In the genomic region with DNA sequence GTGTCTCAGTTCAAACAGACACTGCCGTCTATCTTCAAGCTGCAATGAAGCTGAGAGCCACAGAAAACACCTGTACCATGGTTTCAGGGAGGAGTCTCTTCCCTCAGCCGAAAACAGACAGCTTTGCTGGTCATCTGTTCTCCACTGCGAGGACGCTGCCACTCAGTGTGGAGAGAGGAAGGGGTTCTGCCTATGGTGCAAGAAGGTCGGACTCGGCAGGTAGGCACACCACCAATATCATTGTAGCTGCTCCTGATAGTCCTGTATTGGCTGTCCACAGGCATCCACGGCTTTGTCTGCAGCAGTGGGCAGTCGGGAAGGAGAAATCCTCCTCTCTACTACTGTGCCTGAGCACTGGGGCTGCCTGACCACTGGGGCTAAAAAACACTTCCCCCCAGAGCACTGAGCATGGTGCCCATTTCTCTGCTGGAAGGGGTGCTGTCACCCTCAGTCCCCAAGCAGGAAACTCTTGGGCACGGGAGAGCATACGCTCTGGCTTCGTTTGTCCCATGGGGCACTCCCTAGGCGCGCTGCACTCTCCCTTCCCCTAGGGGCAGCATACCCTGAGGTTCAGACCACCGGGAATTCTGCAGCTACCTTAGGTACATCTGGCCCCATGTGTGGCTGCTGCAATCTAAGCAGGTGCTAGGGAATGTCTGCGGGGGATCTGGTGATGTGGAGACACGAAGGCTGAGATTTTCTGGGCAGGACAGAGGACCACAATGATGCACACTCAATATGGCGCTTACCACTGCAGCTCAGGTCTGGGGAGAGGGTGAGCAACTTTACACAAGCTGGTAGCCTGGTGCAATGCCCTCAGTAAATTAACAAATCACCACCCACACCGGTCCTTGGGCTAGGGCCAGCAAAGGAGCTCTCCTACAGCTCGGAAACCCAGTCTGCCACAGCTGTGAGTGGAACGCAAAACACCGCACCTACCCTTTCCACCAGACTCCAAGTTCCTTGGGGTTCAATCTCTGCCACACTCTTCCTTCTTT, we compare ENCODE assay signal across 8 cellular contexts.
A peak's percentile ranks its signal among the peaks of the same experiment; 100 is the strongest.
DNase-seq lines count a peak whose midpoint lies in the region; ATAC-seq and TF ChIP-seq lines count a peak whose summit lies in the region.

No MANE protein-coding gene starts in this region.

- 48 to 62% methylated on average over 15 to 21 of the region's 21 CpGs for WGBS in testis, 2 donors

- H3K4me1 ChIP-seq in RWPE2 (ENCODE audit: insufficient read depth, poor library complexity, severe bottlenecking) (no peaks in the 10 kb centered on the region), testis (no peaks in the 10 kb centered on the region)

- intact Hi-C loops in left cardiac atrium (cut with DNase I) (loop anchor here in 1 of 2 donors (10.0 kb wide), 1 partner anchor 1339 kb away; no protein-coding TSS in a partner anchor), testis (cut with DNase I; ENCODE audit: low total_unique reads) (no loop called here)

- TF ChIP-seq POLR2A in testis (IDR thresholded peaks at IDR 0.05): no peak

- DNase-seq in AG04449 (ENCODE audit: low read depth, low spot score) (no peak), RWPE2 (ENCODE audit: low spot score) (peak; percentile 57), left cardiac atrium (peak; percentile 13), testis (peak; percentile 54), NOMO-1 treated with dmso at 0.1 percent for 144 hours (lab: John Stamatoyannopoulos, UW; ENCODE audit: unreplicated experiment) (no peak), NCI-H2171 treated with DMSO at 0.1 percent for 48 hours (lab: John Stamatoyannopoulos, UW) (no peak)

- CTCF ChIA-PET in AG04449 (lab: Yijun Ruan, JAX): interaction anchor here (1.0 to 1.1 kb wide), 2 partner anchors 13 to 1156 kb away, joined by 3 read pairs; no protein-coding TSS in a partner anchor

- peak; percentile 17 for TF ChIP-seq CTCF in AG04449 (IDR thresholded peaks at IDR 0.05; ENCODE audit: insufficient read depth, low read length, missing control alignments)
- peak; percentile 4 for TF ChIP-seq CTCF in RWPE2 (IDR thresholded peaks at IDR 0.05; ENCODE audit: poor library complexity, severe bottlenecking)
- peak in 2 of 3 experiments; percentile 10 to 28 for TF ChIP-seq CTCF in testis (IDR thresholded peaks at IDR 0.05)

- H3K27ac ChIP-seq in RWPE2 (ENCODE audit: poor library complexity, severe bottlenecking) (no peak overlapping the region), testis (no peak overlapping the region)

- peak; percentile 5 for ATAC-seq in GM18861 (IDR thresholded peaks at IDR 0.05; ENCODE audit: unreplicated experiment)
- ATAC-seq in HG03025 (IDR thresholded peaks at IDR 0.05; ENCODE audit: low FRiP score, unreplicated experiment): peak; percentile 32
- ATAC-seq in RWPE2 (ENCODE audit: low read depth): peak; percentile 59
- peak; percentile 27 to 45 for ATAC-seq in left cardiac atrium

- POLR2A ChIA-PET in AG04449 (lab: Yijun Ruan, JAX): no interaction called here

- H3K9me3 ChIP-seq in RWPE2 (ENCODE audit: severe bottlenecking) (no peaks in the 10 kb centered on the region), testis (no peaks in the 10 kb centered on the region)

- no peaks in the 10 kb centered on the region for H3K36me3 ChIP-seq in RWPE2 (ENCODE audit: low read depth)
- H3K36me3 ChIP-seq in testis (ENCODE audit: low read depth, missing control alignments): no peaks in the 10 kb centered on the region

- H3K27me3 ChIP-seq in RWPE2 (ENCODE audit: insufficient read depth, poor library complexity, severe bottlenecking): no peaks in the 10 kb centered on the region
- H3K27me3 ChIP-seq in testis: no peaks in the 10 kb centered on the region

- H3K4me3 ChIP-seq in AG04449 (ENCODE audit: low read depth, low read length) (no peak overlapping the region), RWPE2 (ENCODE audit: severe bottlenecking) (peak overlapping the region; percentile 48), testis (peak overlapping the region; percentile 5 to 40)

Comparison
In these comparisons a context has a peak if more than half of its experiments do, and no peak if none do; other contexts are left out.
1. DNase-seq: peak in RWPE2 (single experiment), left cardiac atrium (single experiment) and testis (single experiment); none in AG04449 (single experiment), NOMO-1 treated with dmso at 0.1 percent for 144 hours (single experiment) and NCI-H2171 treated with DMSO at 0.1 percent for 48 hours (single experiment).
2. ATAC-seq: peak in every context shown above with its lines; median percentile 59 in RWPE2; 36 in left cardiac atrium; 32 in HG03025; 5 in GM18861.
3. Peak in every context shown above with its lines, with median percentiles within 50 percentile points of each other: CTCF ChIP-seq.